Comparison of ENCODE assay signal across 1 cellular context in genomic region chr7:234712-235553, GRCh38.
TF ChIP-seq lines count a peak whose summit lies in the region.

No MANE protein-coding gene starts in this region.

TF ChIP-seq in HepG2, 621 proteins besides CTCF, POLR2A, EP300 and RAD21 (continued from another document and continues in another):
- TF ChIP-seq ZNF234 (CRISPR knock-in tag; conservative IDR thresholded peaks at IDR 0.05) (no peak), TCF12 (IDR thresholded peaks at IDR 0.05) (no peak), TCF12 (CRISPR knock-in tag; IDR thresholded peaks at IDR 0.05) (0 out of 2 replicates have a peak, but pooled peaks have one; percentile 47), GTF3A (CRISPR knock-in tag; conservative IDR thresholded peaks at IDR 0.05) (no peak), ZNF691 (CRISPR knock-in tag; IDR thresholded peaks at IDR 0.05; ENCODE audit: borderline replicate concordance, low read depth) (no peak), NR3C1 (CRISPR knock-in tag; IDR thresholded peaks at IDR 0.05) (no peak), ZNF619 (CRISPR knock-in tag; IDR thresholded peaks at IDR 0.05) (no peak), YEATS4 (CRISPR knock-in tag; IDR thresholded peaks at IDR 0.05; ENCODE audit: borderline replicate concordance) (peak; percentile 59; the same call in 1 of the 2 replicates), ZFP36L1 (CRISPR knock-in tag; IDR thresholded peaks at IDR 0.05) (peak; percentile 81; the same call in 1 of the 2 replicates), ZNF34 (CRISPR knock-in tag; IDR thresholded peaks at IDR 0.05; ENCODE audit: borderline replicate concordance) (peak; percentile 67; the same call in 1 of the 2 replicates), CEBPG (CRISPR knock-in tag; IDR thresholded peaks at IDR 0.05) (0 out of 2 replicates have a peak, but pooled peaks have one; percentile 2), ZNF460 (CRISPR knock-in tag; IDR thresholded peaks at IDR 0.05; ENCODE audit: borderline replicate concordance) (no peak), REL (CRISPR knock-in tag; conservative IDR thresholded peaks at IDR 0.05) (0 out of 2 replicates have a peak, but pooled peaks have one; percentile 33), ZZZ3 (CRISPR knock-in tag; IDR thresholded peaks at IDR 0.05; ENCODE audit: borderline replicate concordance) (no peak), TAF15 (IDR thresholded peaks at IDR 0.05; ENCODE audit: low read depth, low read length, poor library complexity, severe bottlenecking) (no peak), PHF20 (CRISPR knock-in tag; IDR thresholded peaks at IDR 0.05) (no peak), ZNF207 (IDR thresholded peaks at IDR 0.05; ENCODE audit: borderline replicate concordance) (no peak), ZNF343 (CRISPR knock-in tag; IDR thresholded peaks at IDR 0.05) (no peak), IRF2 (CRISPR knock-in tag; IDR thresholded peaks at IDR 0.05) (peak; percentile 80; the same call in 1 of the 2 replicates), MYPOP (CRISPR knock-in tag; IDR thresholded peaks at IDR 0.05) (peak; percentile 80; the same call in 1 of the 2 replicates), FOSL1 (CRISPR knock-in tag; IDR thresholded peaks at IDR 0.05; ENCODE audit: borderline replicate concordance) (no peak), ZNF615 (CRISPR knock-in tag; IDR thresholded peaks at IDR 0.05; ENCODE audit: borderline replicate concordance) (no peak), ZNF740 (CRISPR knock-in tag; IDR thresholded peaks at IDR 0.05) (no peak), PBX3 (CRISPR knock-in tag; IDR thresholded peaks at IDR 0.05; ENCODE audit: borderline replicate concordance) (no peak), HOXA7 (CRISPR knock-in tag; IDR thresholded peaks at IDR 0.05) (no peak), ZNF749 (CRISPR knock-in tag; IDR thresholded peaks at IDR 0.05; ENCODE audit: borderline replicate concordance) (peak; percentile 72; the same call in 1 of the 2 replicates), MIER3 (CRISPR knock-in tag; IDR thresholded peaks at IDR 0.05; ENCODE audit: borderline replicate concordance) (peak; percentile 91), CBX1 (IDR thresholded peaks at IDR 0.05; ENCODE audit: low read depth) (no peak), NBN (conservative IDR thresholded peaks at IDR 0.05) (no peak), ZNF792 (CRISPR knock-in tag; IDR thresholded peaks at IDR 0.05) (peak; percentile 28; the same call in 1 of the 2 replicates), ZNF839 (CRISPR knock-in tag; IDR thresholded peaks at IDR 0.05; ENCODE audit: borderline replicate concordance) (no peak), IKZF4 (CRISPR knock-in tag; IDR thresholded peaks at IDR 0.05; ENCODE audit: borderline replicate concordance, low read depth, not compliant biosample characterization) (peak; percentile 54), ZNF367 (CRISPR knock-in tag; IDR thresholded peaks at IDR 0.05; ENCODE audit: borderline replicate concordance) (no peak), ZNF142 (CRISPR knock-in tag; IDR thresholded peaks at IDR 0.05) (no peak), ONECUT2 (CRISPR knock-in tag; IDR thresholded peaks at IDR 0.05) (no peak)
- TF ChIP-seq, protein P1, sequence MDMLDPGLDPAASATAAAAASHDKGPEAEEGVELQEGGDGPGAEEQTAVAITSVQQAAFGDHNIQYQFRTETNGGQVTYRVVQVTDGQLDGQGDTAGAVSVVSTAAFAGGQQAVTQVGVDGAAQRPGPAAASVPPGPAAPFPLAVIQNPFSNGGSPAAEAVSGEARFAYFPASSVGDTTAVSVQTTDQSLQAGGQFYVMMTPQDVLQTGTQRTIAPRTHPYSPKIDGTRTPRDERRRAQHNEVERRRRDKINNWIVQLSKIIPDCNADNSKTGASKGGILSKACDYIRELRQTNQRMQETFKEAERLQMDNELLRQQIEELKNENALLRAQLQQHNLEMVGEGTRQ (IDR thresholded peaks at IDR 0.05; ENCODE audit: low read depth, low read length), result no peak
- TF ChIP-seq, protein P1 (CRISPR knock-in tag; IDR thresholded peaks at IDR 0.05; ENCODE audit: borderline replicate concordance), result no peak
- TF ChIP-seq, protein P2, sequence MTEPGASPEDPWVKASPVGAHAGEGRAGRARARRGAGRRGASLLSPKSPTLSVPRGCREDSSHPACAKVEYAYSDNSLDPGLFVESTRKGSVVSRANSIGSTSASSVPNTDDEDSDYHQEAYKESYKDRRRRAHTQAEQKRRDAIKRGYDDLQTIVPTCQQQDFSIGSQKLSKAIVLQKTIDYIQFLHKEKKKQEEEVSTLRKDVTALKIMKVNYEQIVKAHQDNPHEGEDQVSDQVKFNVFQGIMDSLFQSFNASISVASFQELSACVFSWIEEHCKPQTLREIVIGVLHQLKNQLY (CRISPR knock-in tag; IDR thresholded peaks at IDR 0.05), result peak; percentile 93
- TF ChIP-seq, protein P3, sequence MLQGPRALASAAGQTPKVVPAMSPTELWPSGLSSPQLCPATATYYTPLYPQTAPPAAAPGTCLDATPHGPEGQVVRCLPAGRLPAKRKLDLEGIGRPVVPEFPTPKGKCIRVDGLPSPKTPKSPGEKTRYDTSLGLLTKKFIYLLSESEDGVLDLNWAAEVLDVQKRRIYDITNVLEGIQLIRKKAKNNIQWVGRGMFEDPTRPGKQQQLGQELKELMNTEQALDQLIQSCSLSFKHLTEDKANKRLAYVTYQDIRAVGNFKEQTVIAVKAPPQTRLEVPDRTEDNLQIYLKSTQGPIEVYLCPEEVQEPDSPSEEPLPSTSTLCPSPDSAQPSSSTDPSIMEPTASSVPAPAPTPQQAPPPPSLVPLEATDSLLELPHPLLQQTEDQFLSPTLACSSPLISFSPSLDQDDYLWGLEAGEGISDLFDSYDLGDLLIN (CRISPR knock-in tag; IDR thresholded peaks at IDR 0.05; ENCODE audit: borderline replicate concordance), result no peak
- TF ChIP-seq, protein P4, sequence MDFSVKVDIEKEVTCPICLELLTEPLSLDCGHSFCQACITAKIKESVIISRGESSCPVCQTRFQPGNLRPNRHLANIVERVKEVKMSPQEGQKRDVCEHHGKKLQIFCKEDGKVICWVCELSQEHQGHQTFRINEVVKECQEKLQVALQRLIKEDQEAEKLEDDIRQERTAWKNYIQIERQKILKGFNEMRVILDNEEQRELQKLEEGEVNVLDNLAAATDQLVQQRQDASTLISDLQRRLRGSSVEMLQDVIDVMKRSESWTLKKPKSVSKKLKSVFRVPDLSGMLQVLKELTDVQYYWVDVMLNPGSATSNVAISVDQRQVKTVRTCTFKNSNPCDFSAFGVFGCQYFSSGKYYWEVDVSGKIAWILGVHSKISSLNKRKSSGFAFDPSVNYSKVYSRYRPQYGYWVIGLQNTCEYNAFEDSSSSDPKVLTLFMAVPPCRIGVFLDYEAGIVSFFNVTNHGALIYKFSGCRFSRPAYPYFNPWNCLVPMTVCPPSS (IDR thresholded peaks at IDR 0.05), result no peak
- TF ChIP-seq, protein P5, sequence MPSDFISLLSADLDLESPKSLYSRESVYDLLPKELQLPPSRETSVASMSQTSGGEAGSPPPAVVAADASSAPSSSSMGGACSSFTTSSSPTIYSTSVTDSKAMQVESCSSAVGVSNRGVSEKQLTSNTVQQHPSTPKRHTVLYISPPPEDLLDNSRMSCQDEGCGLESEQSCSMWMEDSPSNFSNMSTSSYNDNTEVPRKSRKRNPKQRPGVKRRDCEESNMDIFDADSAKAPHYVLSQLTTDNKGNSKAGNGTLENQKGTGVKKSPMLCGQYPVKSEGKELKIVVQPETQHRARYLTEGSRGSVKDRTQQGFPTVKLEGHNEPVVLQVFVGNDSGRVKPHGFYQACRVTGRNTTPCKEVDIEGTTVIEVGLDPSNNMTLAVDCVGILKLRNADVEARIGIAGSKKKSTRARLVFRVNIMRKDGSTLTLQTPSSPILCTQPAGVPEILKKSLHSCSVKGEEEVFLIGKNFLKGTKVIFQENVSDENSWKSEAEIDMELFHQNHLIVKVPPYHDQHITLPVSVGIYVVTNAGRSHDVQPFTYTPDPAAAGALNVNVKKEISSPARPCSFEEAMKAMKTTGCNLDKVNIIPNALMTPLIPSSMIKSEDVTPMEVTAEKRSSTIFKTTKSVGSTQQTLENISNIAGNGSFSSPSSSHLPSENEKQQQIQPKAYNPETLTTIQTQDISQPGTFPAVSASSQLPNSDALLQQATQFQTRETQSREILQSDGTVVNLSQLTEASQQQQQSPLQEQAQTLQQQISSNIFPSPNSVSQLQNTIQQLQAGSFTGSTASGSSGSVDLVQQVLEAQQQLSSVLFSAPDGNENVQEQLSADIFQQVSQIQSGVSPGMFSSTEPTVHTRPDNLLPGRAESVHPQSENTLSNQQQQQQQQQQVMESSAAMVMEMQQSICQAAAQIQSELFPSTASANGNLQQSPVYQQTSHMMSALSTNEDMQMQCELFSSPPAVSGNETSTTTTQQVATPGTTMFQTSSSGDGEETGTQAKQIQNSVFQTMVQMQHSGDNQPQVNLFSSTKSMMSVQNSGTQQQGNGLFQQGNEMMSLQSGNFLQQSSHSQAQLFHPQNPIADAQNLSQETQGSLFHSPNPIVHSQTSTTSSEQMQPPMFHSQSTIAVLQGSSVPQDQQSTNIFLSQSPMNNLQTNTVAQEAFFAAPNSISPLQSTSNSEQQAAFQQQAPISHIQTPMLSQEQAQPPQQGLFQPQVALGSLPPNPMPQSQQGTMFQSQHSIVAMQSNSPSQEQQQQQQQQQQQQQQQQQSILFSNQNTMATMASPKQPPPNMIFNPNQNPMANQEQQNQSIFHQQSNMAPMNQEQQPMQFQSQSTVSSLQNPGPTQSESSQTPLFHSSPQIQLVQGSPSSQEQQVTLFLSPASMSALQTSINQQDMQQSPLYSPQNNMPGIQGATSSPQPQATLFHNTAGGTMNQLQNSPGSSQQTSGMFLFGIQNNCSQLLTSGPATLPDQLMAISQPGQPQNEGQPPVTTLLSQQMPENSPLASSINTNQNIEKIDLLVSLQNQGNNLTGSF (CRISPR knock-in tag; IDR thresholded peaks at IDR 0.05), result no peak
